In genomic region chr3:113247051-113247450, GRCh38 we compare ENCODE assay signal across 24 cellular contexts. TPM values are rescaled to one million over a fixed set of nuclear protein-coding genes. Genes with fewer than 3 reads are reported as not detected.
DNase-seq lines count a peak whose midpoint lies in the region; FAIRE-seq and TF ChIP-seq lines count a peak whose summit lies in the region.
"Had no signal": no experiment of that assay in that cellular context is flagged by ENCODE, and none has a peak within 500 bp of the region (broad histone marks: within the 10 kb centered on the region; RNA-seq: fewer than 3 reads in every experiment).

No MANE protein-coding gene starts in this region.

- no peaks in the 10 kb centered on the region for H3K79me2 ChIP-seq in astrocyte (ENCODE audit: insufficient read depth, low read length)

- H3K4me2 ChIP-seq in BLaER1 treated with 17β-estradiol and CSF1 and Interleukin-3, amounts not matched to agents 10 nM and 100 nM = peak overlapping the region in 8 of 11 experiments; percentile 8 to 60 (median 44); a peak in 12 of 22 replicates
- peak overlapping the region; percentile 12 for H3K4me2 ChIP-seq in astrocyte (ENCODE audit: low read length)

- intact Hi-C loops in spleen (cut with DNase I; ENCODE audit: low total_unique reads) = no loop called here

- TF ChIP-seq CTCF in astrocyte (IDR thresholded peaks at IDR 0.05; ENCODE audit: insufficient read depth, low read depth, low read length) = no peak
- no peak for TF ChIP-seq CTCF in spleen (IDR thresholded peaks at IDR 0.05 in 8 of 11, conservative IDR thresholded peaks at IDR 0.05 in 3 of 11)

- no peaks in the 10 kb centered on the region for H4K20me1 ChIP-seq in BLaER1 treated with 17β-estradiol and CSF1 and Interleukin-3, amounts not matched to agents 10 nM and 100 nM
- H4K20me1 ChIP-seq in astrocyte (ENCODE audit: insufficient read depth, low read length) = no peaks in the 10 kb centered on the region

- H3K4me3 ChIP-seq in BLaER1 treated with 17β-estradiol and CSF1 and Interleukin-3, amounts not matched to agents 10 nM and 100 nM = no peak overlapping the region
- H3K4me3 ChIP-seq in astrocyte (ENCODE audit: insufficient read depth, low read depth, low read length) (no peak overlapping the region), muscle layer of colon (ENCODE audit: low read depth in 1 of 2, low read length in 2 of 2) (no peak overlapping the region), spleen (no peak overlapping the region), H7 (ENCODE audit: insufficient read depth, low read depth, low read length) (no peak overlapping the region)
- H3K4me3 ChIP-seq: K562, SJSA1 had no signal

- H3K27me3 ChIP-seq in BLaER1 treated with 17β-estradiol and CSF1 and Interleukin-3, amounts not matched to agents 10 nM and 100 nM = no peaks in the 10 kb centered on the region
- H3K27me3 ChIP-seq in astrocyte (ENCODE audit: insufficient read depth, low read length) (no peaks in the 10 kb centered on the region), muscle layer of colon (ENCODE audit: control insufficient read depth in 1 of 2, insufficient read depth in 2 of 2, low read length in 2 of 2) (no peaks in the 10 kb centered on the region), spleen (replicated peaks in 1 of 7) (no peaks in the 10 kb centered on the region), H7 (ENCODE audit: control insufficient read depth, insufficient read depth, low read length) (no peaks in the 10 kb centered on the region)
- H3K27me3 ChIP-seq: SJSA1 had no signal

- peaks cover 15% of the 10 kb centered on the region for H3K36me3 Mint-ChIP-seq in astrocyte (ENCODE audit: low read depth, unreplicated experiment)
- H3K36me3 Mint-ChIP-seq: CD4-positive, CD25-positive, alpha-beta regulatory T cell; immature natural killer cell; natural killer cell treated with Interleukin-12 subunit alpha and Interleukin-12 subunit beta and Interleukin-15 and Interleukin-18, amount 100 ng/mL, for 72 hours had no signal

- no peaks in the 10 kb centered on the region for H3K9me3 Mint-ChIP-seq in astrocyte (ENCODE audit: unreplicated experiment)
- H3K9me3 Mint-ChIP-seq: immature natural killer cell; natural killer cell treated with Interleukin-12 subunit alpha and Interleukin-12 subunit beta and Interleukin-15 and Interleukin-18, amount 100 ng/mL, for 72 hours had no signal

- peaks cover 18 to 60% (median 44%) of the 10 kb centered on the region in 10 experiments for H3K4me1 ChIP-seq in BLaER1 treated with 17β-estradiol and CSF1 and Interleukin-3, amounts not matched to agents 10 nM and 100 nM
- peaks cover 29% of the 10 kb centered on the region for H3K4me1 ChIP-seq in astrocyte (ENCODE audit: insufficient read depth, low read length)
- H3K4me1 ChIP-seq in muscle layer of colon (ENCODE audit: insufficient read depth, low read length) = peaks cover 55% of the 10 kb centered on the region
- H3K4me1 ChIP-seq in spleen = peaks cover 0 to 2% (median 0%) of the 10 kb centered on the region in 6 donors
- H3K4me1 ChIP-seq: SJSA1 had no signal

- H3K36me3 ChIP-seq in BLaER1 treated with 17β-estradiol and CSF1 and Interleukin-3, amounts not matched to agents 10 nM and 100 nM = no peaks in the 10 kb centered on the region
- no peaks in the 10 kb centered on the region for H3K36me3 ChIP-seq in astrocyte (ENCODE audit: insufficient read depth, low read length)
- H3K36me3 ChIP-seq in muscle layer of colon (ENCODE audit: insufficient read depth, low read length) = peaks cover 33% of the 10 kb centered on the region
- H3K36me3 ChIP-seq in spleen = no peaks in the 10 kb centered on the region
- H3K36me3 ChIP-seq in H7 (replicated peaks; ENCODE audit: control insufficient read depth, insufficient read depth, low read length) = no peaks in the 10 kb centered on the region
- H3K36me3 ChIP-seq: SJSA1 had no signal

- H2AFZ ChIP-seq in astrocyte (ENCODE audit: low read depth, low read length) = no peak overlapping the region

- WGBS in spleen, 5 donors = 64 to 75% (median 67%) methylated on average over 1 of the region's 1 CpG

- DNase-seq in astrocyte (ENCODE audit: low read depth) (no peak), spleen (no peak), AG20443 (ENCODE audit: low spot score) (no peak), H7 (no peak), GOT3 (lab: John Stamatoyannopoulos, UW) (no peak), NCI-H345 (lab: John Stamatoyannopoulos, UW) (no peak)
- DNase-seq: activated CD4-positive, alpha-beta T cell treated with anti-CD3 and anti-CD28 coated beads for 48 hours; activated CD8-positive, alpha-beta memory T cell treated with anti-CD3 and anti-CD28 coated beads, Interleukin-2, amount 50 U/mL, for 48 hours; activated gamma-delta T cell treated with Interleukin-2 at 50 U/mL for 16 hours; anterior cingulate cortex; CD4-positive, CD25-positive, alpha-beta regulatory T cell; DMS53; immature natural killer cell; NCI-H2029 treated with DMSO at 0.1 percent for 48 hours; NCI-H524; stimulated activated CD4-positive, alpha-beta T cell treated with anti-CD3 and anti-CD28 coated beads, Interleukin-4, amount 100 ng/mL, for 1 hour; T-helper 9 cell; trophoblast cell had no signal

- H3K27ac Mint-ChIP-seq in astrocyte (ENCODE audit: unreplicated experiment) = no peak overlapping the region
- H3K27ac Mint-ChIP-seq: CD4-positive, CD25-positive, alpha-beta regulatory T cell; immature natural killer cell had no signal

- no peaks in the 10 kb centered on the region for H3K27me3 Mint-ChIP-seq in astrocyte (ENCODE audit: low read depth, unreplicated experiment)

- no peak overlapping the region for H3K27ac ChIP-seq in BLaER1 treated with 17β-estradiol and CSF1 and Interleukin-3, amounts not matched to agents 10 nM and 100 nM
- no peak overlapping the region for H3K27ac ChIP-seq in astrocyte (ENCODE audit: low read depth, low read length)
- peak overlapping the region; percentile 85 for H3K27ac ChIP-seq in muscle layer of colon (ENCODE audit: low read depth, low read length)
- peak overlapping the region in 5 of 8 donors; percentile 22 to 54 (median 29) for H3K27ac ChIP-seq in spleen
- H3K27ac ChIP-seq: HL-60, SJSA1 had no signal

- no peak for FAIRE-seq in astrocyte (lab: Jason Lieb, UNC)
- FAIRE-seq: K562 had no signal

- H3K9ac ChIP-seq in BLaER1 treated with 17β-estradiol and CSF1 and Interleukin-3, amounts not matched to agents 10 nM and 100 nM = no peak overlapping the region
- no peak overlapping the region for H3K9ac ChIP-seq in astrocyte (ENCODE audit: low read length)
- peak overlapping the region; percentile 32 for H3K9ac ChIP-seq in muscle layer of colon (ENCODE audit: low read length)

- H3K4me3 Mint-ChIP-seq in astrocyte (ENCODE audit: unreplicated experiment) = no peak overlapping the region
- H3K4me3 Mint-ChIP-seq: CD4-positive, CD25-positive, alpha-beta regulatory T cell; immature natural killer cell; natural killer cell treated with Interleukin-12 subunit alpha and Interleukin-12 subunit beta and Interleukin-15 and Interleukin-18, amount 100 ng/mL, for 72 hours had no signal

- no peaks in the 10 kb centered on the region for H3K9me3 ChIP-seq in BLaER1 treated with 17β-estradiol and CSF1 and Interleukin-3, amounts not matched to agents 10 nM and 100 nM (replicated peaks in 1 of 11)
- no peaks in the 10 kb centered on the region for H3K9me3 ChIP-seq in astrocyte (ENCODE audit: insufficient read depth, low read depth, low read length)
- H3K9me3 ChIP-seq in muscle layer of colon (ENCODE audit: low read length) = no peaks in the 10 kb centered on the region
- H3K9me3 ChIP-seq in spleen = no peaks in the 10 kb centered on the region
- H3K9me3 ChIP-seq: SJSA1 had no signal

- TF ChIP-seq POLR2A in spleen (IDR thresholded peaks at IDR 0.05) = no peak

- peaks cover 58% of the 10 kb centered on the region for H3K4me1 Mint-ChIP-seq in astrocyte (ENCODE audit: low read depth, unreplicated experiment)
- H3K4me1 Mint-ChIP-seq: CD4-positive, CD25-positive, alpha-beta regulatory T cell; immature natural killer cell had no signal

RNA-seq across cellular contexts. Expression of gene BOC, which starts 35.7 kb away (rescaled TPM):
- total RNA-seq in astrocyte (20.2 TPM in 2 replicates), spleen (10 to 100 TPM in 6 of 7 donors, 1 to 10 TPM in 1; 8.8 to 21.9 (median 16.6) TPM)
- 1 to 10 TPM; 1.5 to 1.7 (median 1.6) TPM for polyA plus RNA-seq in spleen
- 2.8 and 3.0 TPM in 2 replicates for total RNA-seq in H7 (2014; rRNA removed; shearing (Covaris generic))
- total RNA-seq: CD4-positive, CD25-positive, alpha-beta regulatory T cell; K562 had no signal
- polyA plus RNA-seq: CD4-positive, CD25-positive, alpha-beta regulatory T cell; immature natural killer cell; K562 had no signal

Comparison
In these comparisons a context has a peak if more than half of its experiments do, and no peak if none do; other contexts are left out.
1. H3K27ac ChIP-seq: peak in muscle layer of colon (single experiment) and spleen (5 of 8); none in BLaER1 treated with 17β-estradiol and CSF1 and Interleukin-3, amounts not matched to agents 10 nM and 100 nM (0 of 11) and astrocyte (single experiment).